ENCODE assay signal across 8 cellular contexts in genomic region chr10:48306265-48306869, GRCh38. TPM values are rescaled to one million over a fixed set of nuclear protein-coding genes. Genes with fewer than 3 reads are reported as not detected.
A peak's percentile ranks its signal among the peaks of the same experiment; 100 is the strongest.
DNase-seq lines count a peak whose midpoint lies in the region; ATAC-seq lines count a peak whose summit lies in the region.

Gene MAPK8 (plus strand): TSS chr10:48306677. CDS start chr10:48401661, 94,984 bp downstream.

- H3K4me3 ChIP-seq in BLaER1 treated with 17β-estradiol and CSF1 and Interleukin-3, amounts not matched to agents 10 nM and 100 nM, result peak within 1 kb of the TSS; percentile 88 to 94 (median 90)

- peak; percentile 77 for ATAC-seq in GM19351 (IDR thresholded peaks at IDR 0.05; ENCODE audit: unreplicated experiment)
- peak; percentile 82 for ATAC-seq in HG03520 (IDR thresholded peaks at IDR 0.05; ENCODE audit: unreplicated experiment)
- ATAC-seq in left lobe of liver, result peak; percentile 90

- no peaks in the 10 kb centered on the region for H3K27me3 ChIP-seq in BLaER1 treated with 17β-estradiol and CSF1 and Interleukin-3, amounts not matched to agents 10 nM and 100 nM

- no peaks in the 10 kb centered on the region for H3K9me3 ChIP-seq in BLaER1 treated with 17β-estradiol and CSF1 and Interleukin-3, amounts not matched to agents 10 nM and 100 nM (replicated peaks in 1 of 11)

- H3K27ac ChIP-seq in BLaER1 treated with 17β-estradiol and CSF1 and Interleukin-3, amounts not matched to agents 10 nM and 100 nM, result peak within 1 kb of the TSS; percentile 85 to 95 (median 89)

- H3K4me1 ChIP-seq in BLaER1 treated with 17β-estradiol and CSF1 and Interleukin-3, amounts not matched to agents 10 nM and 100 nM, result peaks cover 15 to 32% (median 24%) of the 10 kb centered on the region in 10 experiments

- H3K4me2 ChIP-seq in BLaER1 treated with 17β-estradiol and CSF1 and Interleukin-3, amounts not matched to agents 10 nM and 100 nM, result peak within 1 kb of the TSS; percentile 82 to 97 (median 89)

- DNase-seq in NCI-H69 (lab: John Stamatoyannopoulos, UW), result peak; percentile 92
- DNase-seq in activated CD4-positive, alpha-beta T cell treated with anti-CD3 and anti-CD28 coated beads, Interleukin-2, amount 50 U/mL, for 1 hour, result peak; percentile 90
- peak; percentile 74 for DNase-seq in dedifferentiated amniotic fluid mesenchymal stem cell (ENCODE audit: extremely low spot score)
- peak; percentile 96 for DNase-seq in left lobe of liver (ENCODE audit: low spot score)
- DNase-seq in stimulated activated CD4-positive, alpha-beta T cell treated with anti-CD3 and anti-CD28 coated beads, Interleukin-2, amount 100 ng/mL, for 4 hours (ENCODE audit: low read depth), result peak; percentile 92

- H3K9ac ChIP-seq in BLaER1 treated with 17β-estradiol and CSF1 and Interleukin-3, amounts not matched to agents 10 nM and 100 nM, result peak within 1 kb of the TSS; percentile 88 to 96 (median 92)

- peaks cover 18 to 45% (median 42%) of the 10 kb centered on the region in 11 experiments; a peak in 20 of 22 replicates for H4K20me1 ChIP-seq in BLaER1 treated with 17β-estradiol and CSF1 and Interleukin-3, amounts not matched to agents 10 nM and 100 nM

- no peaks in the 10 kb centered on the region for H3K36me3 ChIP-seq in BLaER1 treated with 17β-estradiol and CSF1 and Interleukin-3, amounts not matched to agents 10 nM and 100 nM

RNA-seq across cellular contexts. Expression of gene MAPK8, which starts in this region (rescaled TPM):
- 22.4 TPM for total RNA-seq in left lobe of liver

Comparison
In these comparisons a context has a peak if more than half of its experiments do, and no peak if none do; other contexts are left out.
1. Peak in every context shown above with its lines: DNase-seq, ATAC-seq, H3K4me3 ChIP-seq and H3K27ac ChIP-seq.